Comparison of ENCODE assay signal across 8 cellular contexts in genomic region chr11:3422380-3423137, GRCh38.
DNase-seq lines count a peak whose midpoint lies in the region; ATAC-seq lines count a peak whose summit lies in the region.
"Not testable (repeated sequence)": the region's sequence is repeated elsewhere in the genome, so short reads cannot be mapped to it uniquely, and the experiment has no call there.

No MANE protein-coding gene starts in this region.

- peak overlapping the region; percentile 69 for H3K9ac ChIP-seq in SK-N-MC (ENCODE audit: insufficient read length)

- H3K27ac ChIP-seq in SK-N-MC = peak overlapping the region; percentile 25; the same call in 1 of the 2 replicates

- H3K36me3 ChIP-seq in SK-N-MC (ENCODE audit: insufficient read depth, low read length) = not testable (repeated sequence)

- H3K4me3 ChIP-seq in SK-N-MC = peak overlapping the region; percentile 81

- DNase-seq in GDM1 (lab: John Stamatoyannopoulos, UW) (peak; percentile 97), NCI-H1048 (lab: John Stamatoyannopoulos, UW) (peak; percentile 98), SK-N-MC (ENCODE audit: low read depth, low spot score) (peak; percentile 56), globus pallidus (ENCODE audit: low spot score) (peak; percentile 94), nucleus accumbens (lab: John Stamatoyannopoulos, UW) (peak; percentile 79 to 98 (median 93)), superior temporal gyrus (ENCODE audit: extremely low spot score) (peak; percentile 92)
- peak; percentile 99 for DNase-seq in activated naive CD4-positive, alpha-beta T cell treated with anti-CD3 and anti-CD28 coated beads, Interleukin-2, amount 50 U/mL, for 16 hours

- not testable (repeated sequence) for H3K9me3 ChIP-seq in SK-N-MC (ENCODE audit: low read depth, low read length)

- peak; percentile 98 for ATAC-seq in HG02588 (IDR thresholded peaks at IDR 0.05; ENCODE audit: unreplicated experiment)

Comparison
In these comparisons a context has a peak if more than half of its experiments do, and no peak if none do; other contexts are left out.
1. Peak in every context shown above with its lines: DNase-seq, ATAC-seq, H3K4me3 ChIP-seq and H3K27ac ChIP-seq.